1 cellular context compared by ENCODE assay signal in the genomic region with DNA sequence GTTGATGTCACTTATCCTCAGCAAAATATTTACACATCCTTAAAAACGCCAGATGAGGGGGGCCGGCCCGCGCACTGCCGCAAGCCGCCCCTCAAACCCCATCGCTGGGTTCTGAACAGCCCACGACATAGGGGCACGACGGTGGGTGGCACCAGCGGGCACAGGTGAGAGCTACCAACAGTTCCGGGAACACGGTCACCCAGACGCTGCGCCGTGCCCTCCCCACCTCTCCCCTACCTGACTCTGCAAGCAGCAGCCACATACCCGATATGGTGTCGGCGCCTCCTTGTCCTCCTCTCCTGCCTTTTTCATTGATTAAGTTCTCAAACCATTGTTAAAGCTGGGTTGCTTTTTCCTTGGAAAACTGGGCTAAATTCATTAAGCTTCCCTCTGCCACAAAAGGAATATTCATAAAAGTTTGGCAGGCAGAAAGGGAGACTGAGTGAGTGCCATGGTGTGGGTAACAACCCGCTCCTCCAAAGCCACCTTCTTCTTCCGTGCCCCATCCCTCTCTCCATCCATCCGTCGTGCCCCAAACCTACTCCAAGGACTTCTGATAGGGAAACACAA.
TF ChIP-seq lines count a peak whose summit lies in the region.

No MANE protein-coding gene starts in this region.

TF ChIP-seq in HEK293, 187 proteins besides CTCF, POLR2A, EP300 and RAD21 (continued from another document):
- TF ChIP-seq, protein P1, sequence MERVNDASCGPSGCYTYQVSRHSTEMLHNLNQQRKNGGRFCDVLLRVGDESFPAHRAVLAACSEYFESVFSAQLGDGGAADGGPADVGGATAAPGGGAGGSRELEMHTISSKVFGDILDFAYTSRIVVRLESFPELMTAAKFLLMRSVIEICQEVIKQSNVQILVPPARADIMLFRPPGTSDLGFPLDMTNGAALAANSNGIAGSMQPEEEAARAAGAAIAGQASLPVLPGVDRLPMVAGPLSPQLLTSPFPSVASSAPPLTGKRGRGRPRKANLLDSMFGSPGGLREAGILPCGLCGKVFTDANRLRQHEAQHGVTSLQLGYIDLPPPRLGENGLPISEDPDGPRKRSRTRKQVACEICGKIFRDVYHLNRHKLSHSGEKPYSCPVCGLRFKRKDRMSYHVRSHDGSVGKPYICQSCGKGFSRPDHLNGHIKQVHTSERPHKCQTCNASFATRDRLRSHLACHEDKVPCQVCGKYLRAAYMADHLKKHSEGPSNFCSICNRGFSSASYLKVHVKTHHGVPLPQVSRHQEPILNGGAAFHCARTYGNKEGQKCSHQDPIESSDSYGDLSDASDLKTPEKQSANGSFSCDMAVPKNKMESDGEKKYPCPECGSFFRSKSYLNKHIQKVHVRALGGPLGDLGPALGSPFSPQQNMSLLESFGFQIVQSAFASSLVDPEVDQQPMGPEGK (tag by site-specific recombination; IDR thresholded peaks at IDR 0.05): peak; percentile 52; the same call in 1 of the 2 replicates
- TF ChIP-seq, protein P2, sequence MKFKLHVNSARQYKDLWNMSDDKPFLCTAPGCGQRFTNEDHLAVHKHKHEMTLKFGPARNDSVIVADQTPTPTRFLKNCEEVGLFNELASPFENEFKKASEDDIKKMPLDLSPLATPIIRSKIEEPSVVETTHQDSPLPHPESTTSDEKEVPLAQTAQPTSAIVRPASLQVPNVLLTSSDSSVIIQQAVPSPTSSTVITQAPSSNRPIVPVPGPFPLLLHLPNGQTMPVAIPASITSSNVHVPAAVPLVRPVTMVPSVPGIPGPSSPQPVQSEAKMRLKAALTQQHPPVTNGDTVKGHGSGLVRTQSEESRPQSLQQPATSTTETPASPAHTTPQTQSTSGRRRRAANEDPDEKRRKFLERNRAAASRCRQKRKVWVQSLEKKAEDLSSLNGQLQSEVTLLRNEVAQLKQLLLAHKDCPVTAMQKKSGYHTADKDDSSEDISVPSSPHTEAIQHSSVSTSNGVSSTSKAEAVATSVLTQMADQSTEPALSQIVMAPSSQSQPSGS (tag by site-specific recombination; IDR thresholded peaks at IDR 0.05; ENCODE audit: low read depth): no peak
- TF ChIP-seq TRIM28 (IDR thresholded peaks at IDR 0.05; ENCODE audit: borderline replicate concordance, low read length) (no peak), ZNF155 (tag by site-specific recombination; IDR thresholded peaks at IDR 0.05) (no peak), ZNF530 (tag by site-specific recombination; IDR thresholded peaks at IDR 0.05; ENCODE audit: low read depth) (no peak), ZNF843 (tag by site-specific recombination; IDR thresholded peaks at IDR 0.05) (no peak), ZNF629 (tag by site-specific recombination; IDR thresholded peaks at IDR 0.05) (no peak), ZNF366 (tag by site-specific recombination; conservative IDR thresholded peaks at IDR 0.05) (peak; percentile 45; the same call in 1 of the 2 replicates), ZNF354C (tag by site-specific recombination; IDR thresholded peaks at IDR 0.05; ENCODE audit: borderline replicate concordance, low read depth) (no peak), ZNF114 (tag by site-specific recombination; IDR thresholded peaks at IDR 0.05) (no peak)
